Comparison of ENCODE assay signal across 11 cellular contexts in the genomic region with DNA sequence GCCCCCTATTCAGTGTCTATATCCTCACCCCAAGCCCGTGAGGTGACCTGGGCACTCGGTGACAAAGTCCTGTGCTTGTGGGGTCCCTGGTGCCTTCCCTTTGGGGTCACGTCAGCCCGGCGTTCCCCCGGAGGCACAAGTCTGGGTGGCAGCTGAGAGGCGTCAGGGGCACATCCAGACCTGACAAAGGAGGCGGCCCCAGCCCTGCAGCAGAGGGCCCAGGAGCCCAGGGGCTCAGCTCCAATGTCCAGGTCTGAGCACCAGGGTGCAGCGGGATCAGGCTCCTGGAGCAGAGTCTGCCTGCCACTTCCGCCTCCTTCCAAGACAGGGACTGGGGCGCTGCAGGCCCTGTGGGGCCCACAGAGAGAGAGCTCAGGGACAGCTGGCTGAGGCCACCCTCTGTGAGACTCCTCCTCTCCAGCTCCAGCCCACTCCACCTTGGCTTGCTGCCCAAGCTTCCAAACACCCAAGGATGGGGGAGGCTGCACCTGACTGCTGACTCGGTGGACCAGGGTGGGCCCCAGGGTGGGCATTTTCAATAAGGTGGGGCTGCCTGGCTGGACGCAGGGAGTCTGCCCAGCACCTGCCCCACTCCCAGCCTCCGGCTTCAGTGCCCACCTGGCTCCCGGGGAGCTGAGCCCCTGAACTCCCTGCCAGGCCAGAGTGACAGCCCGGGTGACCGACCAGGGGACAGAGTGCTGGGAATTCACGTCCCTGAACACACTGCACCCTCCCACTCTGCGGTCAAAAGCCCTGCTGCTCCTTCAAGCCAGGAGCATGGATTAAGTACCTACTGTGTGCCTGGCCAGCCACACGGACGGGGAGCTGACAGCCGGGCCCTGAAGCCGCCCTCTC. TPM values are rescaled to one million over a fixed set of nuclear protein-coding genes. Genes with fewer than 3 reads are reported as not detected.
DNase-seq lines count a peak whose midpoint lies in the region; ATAC-seq and TF ChIP-seq lines count a peak whose summit lies in the region.
"Had no signal": no experiment of that assay in that cellular context is flagged by ENCODE, and none has a peak within 500 bp of the region (broad histone marks: within the 10 kb centered on the region; RNA-seq: fewer than 3 reads in every experiment).

No MANE protein-coding gene starts in this region.

- peaks cover 0 to 3% (median 0%) of the 10 kb centered on the region in 7 donors for H3K9me3 Mint-ChIP-seq in CD14-positive monocyte
- no peaks in the 10 kb centered on the region for H3K9me3 Mint-ChIP-seq in central memory CD8-positive, alpha-beta T cell
- H3K9me3 Mint-ChIP-seq in neural crest cell = no peaks in the 10 kb centered on the region

- CTCF ChIA-PET in HEK293T (lab: Yijun Ruan, JAX) = interaction anchor here (0.6 to 0.8 kb wide), 2 partner anchors 16 to 35 kb away, joined by 3 read pairs; no protein-coding TSS in a partner anchor

- peak; percentile 30 for DNase-seq in CD14-positive monocyte (ENCODE audit: low spot score)
- no peak for DNase-seq in HEK293T (ENCODE audit: extremely low spot score)
- DNase-seq in central memory CD8-positive, alpha-beta T cell (ENCODE audit: low spot score in 2 of 2) = no peak
- DNase-seq in neural crest cell (ENCODE audit: low read depth, low spot score) = no peak
- DNase-seq in left lobe of liver (ENCODE audit: low spot score) = no peak
- no peak for DNase-seq in superior temporal gyrus (ENCODE audit: extremely low spot score)
- no peak for DNase-seq in GM03348 (ENCODE audit: low spot score)
- DNase-seq: activated T-cell treated with anti-CD3 and anti-CD28 coated beads for 4 hours, cortex of kidney, NCI-H1436 treated with DMSO at 0.1 percent for 48 hours had no signal

- intact Hi-C loops in CD14-positive monocyte (cut with micrococcal nuclease) = no loop called here

- H3K27me3 Mint-ChIP-seq in CD14-positive monocyte (ENCODE audit: low read depth in 3 of 3) (peaks cover 30 to 54% (median 38%) of the 10 kb centered on the region in 3 donors), neural crest cell (ENCODE audit: low read depth) (peaks cover 43% of the 10 kb centered on the region)
- peaks cover 18% of the 10 kb centered on the region for H3K27me3 Mint-ChIP-seq in central memory CD8-positive, alpha-beta T cell

- H3K27ac Mint-ChIP-seq in CD14-positive monocyte = no peak overlapping the region
- no peak overlapping the region for H3K27ac Mint-ChIP-seq in central memory CD8-positive, alpha-beta T cell (ENCODE audit: low read depth)
- H3K27ac Mint-ChIP-seq in neural crest cell (ENCODE audit: unreplicated experiment) = no peak overlapping the region

- H3K36me3 Mint-ChIP-seq in CD14-positive monocyte = no peaks in the 10 kb centered on the region
- H3K36me3 Mint-ChIP-seq in central memory CD8-positive, alpha-beta T cell (ENCODE audit: insufficient read depth) = no peaks in the 10 kb centered on the region
- H3K36me3 Mint-ChIP-seq in neural crest cell (ENCODE audit: low read depth) = no peaks in the 10 kb centered on the region

- POLR2A ChIA-PET in HEK293T (lab: Yijun Ruan, JAX) = no interaction called here

- ATAC-seq in central memory CD8-positive, alpha-beta T cell (replicated peaks; ENCODE audit: extremely low read depth, poor library complexity, severe bottlenecking) = no peak
- ATAC-seq in GM19395 (IDR thresholded peaks at IDR 0.05; ENCODE audit: unreplicated experiment) (no peak), left lobe of liver (no peak)

- TF ChIP-seq CTCF in CD14-positive monocyte (IDR thresholded peaks at IDR 0.05) = no peak
- TF ChIP-seq CTCF in neural crest cell (conservative IDR thresholded peaks at IDR 0.05) = no peak

- H3K4me1 Mint-ChIP-seq in CD14-positive monocyte = no peaks in the 10 kb centered on the region
- peaks cover 6% of the 10 kb centered on the region for H3K4me1 Mint-ChIP-seq in central memory CD8-positive, alpha-beta T cell
- H3K4me1 Mint-ChIP-seq in neural crest cell = no peaks in the 10 kb centered on the region

- peak overlapping the region in 1 of 2 donors; percentile 57 for H3K4me3 Mint-ChIP-seq in CD14-positive monocyte
- H3K4me3 Mint-ChIP-seq in central memory CD8-positive, alpha-beta T cell = peak overlapping the region; percentile 8
- H3K4me3 Mint-ChIP-seq in neural crest cell = peak overlapping the region; percentile 41

TF ChIP-seq in HEK293T, 16 proteins besides CTCF, POLR2A, EP300 and RAD21:
- TF ChIP-seq ARNT (IDR thresholded peaks at IDR 0.05) (no peak), BHLHE40 (IDR thresholded peaks at IDR 0.05; ENCODE audit: borderline replicate concordance) (no peak)
- TF ChIP-seq, protein P1, sequence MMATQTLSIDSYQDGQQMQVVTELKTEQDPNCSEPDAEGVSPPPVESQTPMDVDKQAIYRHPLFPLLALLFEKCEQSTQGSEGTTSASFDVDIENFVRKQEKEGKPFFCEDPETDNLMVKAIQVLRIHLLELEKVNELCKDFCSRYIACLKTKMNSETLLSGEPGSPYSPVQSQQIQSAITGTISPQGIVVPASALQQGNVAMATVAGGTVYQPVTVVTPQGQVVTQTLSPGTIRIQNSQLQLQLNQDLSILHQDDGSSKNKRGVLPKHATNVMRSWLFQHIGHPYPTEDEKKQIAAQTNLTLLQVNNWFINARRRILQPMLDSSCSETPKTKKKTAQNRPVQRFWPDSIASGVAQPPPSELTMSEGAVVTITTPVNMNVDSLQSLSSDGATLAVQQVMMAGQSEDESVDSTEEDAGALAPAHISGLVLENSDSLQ (IDR thresholded peaks at IDR 0.05) = peak; percentile 35
TF ChIP-seq in HEK293T: peak in this region for 1.

RNA-seq across cellular contexts. Expression of a gene that starts 1.0 kb away (rescaled TPM):
- under 1 TPM in 1 of 2 donors, not detected in 1; 0.22 TPM for polyA plus RNA-seq in CD14-positive monocyte
- 4.0 and 5.5 TPM in 2 replicates for total RNA-seq in neural crest cell
- 8.5 TPM for total RNA-seq in left lobe of liver
